20 cellular contexts compared by ENCODE assay signal in genomic region chr2:81087646-81088045, GRCh38.
"Had no signal": no experiment of that assay in that cellular context is flagged by ENCODE, and none has a peak within 500 bp of the region (broad histone marks: within the 10 kb centered on the region; RNA-seq: fewer than 3 reads in every experiment).

No MANE protein-coding gene starts in this region.

- H3K9ac ChIP-seq: parathyroid adenoma had no signal

- H3K27me3 ChIP-seq: body of pancreas, esophagus squamous epithelium, neutrophil, stomach, testis had no signal

- H3K9me3 ChIP-seq: body of pancreas, esophagus squamous epithelium, neutrophil, stomach, testis had no signal

- ATAC-seq: activated CD4-positive, CD25-positive, alpha-beta regulatory T cell treated with anti-CD3 and anti-CD28 coated beads, Interleukin-2, amount 50 U/mL, for 24 hours; activated CD8-positive, alpha-beta T cell treated with anti-CD3 and anti-CD28 coated beads, Interleukin-2, amount 10 ng/mL, durations not matched to agents 7 days and 5 days; body of pancreas; effector memory CD8-positive, alpha-beta T cell; left cardiac atrium; natural killer cell treated with Interleukin-12 subunit alpha and Interleukin-12 subunit beta and Interleukin-15 and Interleukin-18, amount 100 ng/mL, for 72 hours; sciatic nerve; stimulated activated effector memory CD8-positive, alpha-beta T cell treated with anti-CD3 and anti-CD28 coated beads, Interleukin-12 subunit alpha, Interleukin-12 subunit beta, amount 100 ng/mL, for 72 hours had no signal

- H3K4me1 ChIP-seq: body of pancreas, esophagus squamous epithelium, parathyroid adenoma, stomach, testis had no signal

- H3K9me3 Mint-ChIP-seq: mesothelial cell of epicardium, type B pancreatic cell had no signal

- H3K79me2 ChIP-seq: parathyroid adenoma had no signal

- H3K27me3 Mint-ChIP-seq: activated CD4-positive, alpha-beta T cell treated with anti-CD3 and anti-CD28 coated beads, Interleukin-2, amount 10 ng/mL, durations not matched to agents 7 days and 5 days; activated T-cell treated with anti-CD3 and anti-CD28 coated beads, Interleukin-2, amount 50 U/mL, for 24 hours; effector memory CD8-positive, alpha-beta T cell; natural killer cell treated with Interleukin-12 subunit alpha and Interleukin-12 subunit beta and Interleukin-15 and Interleukin-18, amount 100 ng/mL, for 72 hours; type B pancreatic cell had no signal

- H3K27ac Mint-ChIP-seq: activated CD4-positive, alpha-beta T cell treated with anti-CD3 and anti-CD28 coated beads, Interleukin-2, amount 10 ng/mL, durations not matched to agents 7 days and 5 days; activated CD8-positive, alpha-beta T cell treated with anti-CD3 and anti-CD28 coated beads, Interleukin-2, amount 10 ng/mL, durations not matched to agents 7 days and 5 days; activated T-cell treated with anti-CD3 and anti-CD28 coated beads, Interleukin-2, amount 50 U/mL, for 24 hours; activated T-helper 2 cell treated with anti-CD3 and anti-CD28 coated beads, Interferon-gamma antibody, Interleukin-2, Interleukin-4, amounts not matched to agents 10 μg/mL and 5 μg/mL and 100 μg/mL, durations not matched to agents 14 hours and 24 hours and 36 hours; effector memory CD8-positive, alpha-beta T cell; mesothelial cell of epicardium; natural killer cell treated with Interleukin-12 subunit alpha and Interleukin-12 subunit beta and Interleukin-15 and Interleukin-18, amount 100 ng/mL, for 72 hours; stimulated activated effector memory CD8-positive, alpha-beta T cell treated with anti-CD3 and anti-CD28 coated beads, Interleukin-12 subunit alpha, Interleukin-12 subunit beta, amount 100 ng/mL, for 72 hours; type B pancreatic cell had no signal

- DNase-seq: activated CD4-positive, alpha-beta T cell treated with anti-CD3 and anti-CD28 coated beads, Interleukin-2, amount 10 ng/mL, durations not matched to agents 7 days and 5 days; activated CD8-positive, alpha-beta T cell treated with anti-CD3 and anti-CD28 coated beads, Interleukin-2, amount 10 ng/mL, durations not matched to agents 7 days and 5 days; activated naive CD4-positive, alpha-beta T cell treated with Interleukin-2 at 50 U/mL for 16 hours; activated T-cell treated with anti-CD3 and anti-CD28 coated beads, Interleukin-2, amount 50 U/mL, for 24 hours; body of pancreas; effector memory CD8-positive, alpha-beta T cell; esophagus squamous epithelium; left cardiac atrium; stimulated activated CD4-positive, alpha-beta T cell treated with anti-CD3 and anti-CD28 coated beads, Interleukin-4, amount 100 ng/mL, for 24 hours; stomach; testis had no signal

- H3K4me1 Mint-ChIP-seq: activated CD4-positive, alpha-beta T cell treated with anti-CD3 and anti-CD28 coated beads, Interleukin-2, amount 10 ng/mL, durations not matched to agents 7 days and 5 days; stimulated activated effector memory CD8-positive, alpha-beta T cell treated with anti-CD3 and anti-CD28 coated beads, Interleukin-12 subunit alpha, Interleukin-12 subunit beta, amount 100 ng/mL, for 72 hours had no signal

- H2AFZ ChIP-seq: parathyroid adenoma had no signal

- H3K36me3 Mint-ChIP-seq: mesothelial cell of epicardium; natural killer cell treated with Interleukin-12 subunit alpha and Interleukin-12 subunit beta and Interleukin-15 and Interleukin-18, amount 100 ng/mL, for 72 hours; stimulated activated effector memory CD8-positive, alpha-beta T cell treated with anti-CD3 and anti-CD28 coated beads, Interleukin-12 subunit alpha, Interleukin-12 subunit beta, amount 100 ng/mL, for 72 hours; type B pancreatic cell had no signal

- H3K4me3 Mint-ChIP-seq: activated CD4-positive, alpha-beta T cell treated with anti-CD3 and anti-CD28 coated beads, Interleukin-2, amount 10 ng/mL, durations not matched to agents 7 days and 5 days; activated CD8-positive, alpha-beta T cell treated with anti-CD3 and anti-CD28 coated beads, Interleukin-2, amount 10 ng/mL, durations not matched to agents 7 days and 5 days; activated T-cell treated with anti-CD3 and anti-CD28 coated beads, Interleukin-2, amount 50 U/mL, for 24 hours; effector memory CD8-positive, alpha-beta T cell; mesothelial cell of epicardium; natural killer cell treated with Interleukin-12 subunit alpha and Interleukin-12 subunit beta and Interleukin-15 and Interleukin-18, amount 100 ng/mL, for 72 hours; stimulated activated effector memory CD8-positive, alpha-beta T cell treated with anti-CD3 and anti-CD28 coated beads, Interleukin-12 subunit alpha, Interleukin-12 subunit beta, amount 100 ng/mL, for 72 hours; type B pancreatic cell had no signal

- H3K27ac ChIP-seq: body of pancreas, esophagus squamous epithelium, neutrophil, parathyroid adenoma, stomach, testis had no signal
